In the genomic region with DNA sequence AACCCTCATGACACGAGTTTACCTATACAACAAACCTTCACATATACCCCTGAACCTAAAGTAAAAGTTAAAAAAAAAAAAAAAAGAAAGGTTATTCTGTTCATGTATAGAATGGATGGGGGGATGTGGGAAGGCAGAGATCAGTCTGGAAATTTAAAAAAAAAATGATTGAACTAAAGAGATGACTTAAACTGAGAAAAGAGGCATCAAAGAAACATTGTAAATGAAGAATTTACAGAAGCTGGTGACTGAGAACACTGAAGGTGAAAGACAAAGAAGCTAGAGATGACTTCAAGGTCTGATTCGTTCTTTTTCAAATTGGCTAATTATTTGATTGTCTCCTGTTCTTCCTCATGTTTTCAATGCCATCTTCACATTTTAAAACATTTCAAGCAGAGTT, we compare ENCODE assay signal across 35 cellular contexts. TPM values are rescaled to one million over a fixed set of nuclear protein-coding genes. Genes with fewer than 3 reads are reported as not detected.
"Had no signal": no experiment of that assay in that cellular context is flagged by ENCODE, and none has a peak within 500 bp of the region (broad histone marks: within the 10 kb centered on the region; RNA-seq: fewer than 3 reads in every experiment).

No MANE protein-coding gene starts in this region.

- H3K36me3 Mint-ChIP-seq: activated naive CD4-positive, alpha-beta T cell treated with anti-CD3 and anti-CD28 coated beads, Interleukin-2, amount 10 ng/mL, durations not matched to agents 7 days and 5 days; activated naive CD4-positive, alpha-beta T cell treated with anti-CD3 and anti-CD28 coated beads, Interleukin-2, amount 50 U/mL, for 24 hours; activated naive CD4-positive, alpha-beta T cell treated with anti-CD3 and anti-CD28 coated beads, Interleukin-2, amount 50 U/mL, for 72 hours; activated naive CD8-positive, alpha-beta T cell; activated naive CD8-positive, alpha-beta T cell treated with anti-CD3 and anti-CD28 coated beads for 36 hours; activated naive CD8-positive, alpha-beta T cell treated with anti-CD3 and anti-CD28 coated beads, Interleukin-2, amount 10 ng/mL, durations not matched to agents 7 days and 5 days; brain had no signal

- H3K27ac Mint-ChIP-seq: activated naive CD4-positive, alpha-beta T cell treated with anti-CD3 and anti-CD28 coated beads for 36 hours; activated naive CD4-positive, alpha-beta T cell treated with anti-CD3 and anti-CD28 coated beads, Interleukin-2, amount 10 ng/mL, durations not matched to agents 7 days and 5 days; activated naive CD4-positive, alpha-beta T cell treated with anti-CD3 and anti-CD28 coated beads, Interleukin-2, amount 50 U/mL, for 24 hours; activated naive CD4-positive, alpha-beta T cell treated with anti-CD3 and anti-CD28 coated beads, Interleukin-2, amount 50 U/mL, for 72 hours; activated naive CD8-positive, alpha-beta T cell; activated naive CD8-positive, alpha-beta T cell treated with anti-CD3 and anti-CD28 coated beads for 36 hours; activated naive CD8-positive, alpha-beta T cell treated with anti-CD3 and anti-CD28 coated beads, Interleukin-2, amount 10 ng/mL, durations not matched to agents 7 days and 5 days; activated naive CD8-positive, alpha-beta T cell treated with anti-CD3 and anti-CD28 coated beads, Interleukin-2, amount 50 U/mL, for 24 hours; activated T-cell treated with anti-CD3 and anti-CD28 coated beads, Interleukin-2, amount 50 U/mL, for 24 hours; activated T-cell treated with anti-CD3 and anti-CD28 coated beads, Interleukin-2, amount 50 U/mL, for 72 hours; activated T-helper 1 cell treated with anti-CD3 and anti-CD28 coated beads, Interleukin-12 subunit alpha, Interleukin-12 subunit beta, Interleukin-2, Interleukin-4 antibody, amounts not matched to agents 30 ng/mL and 10 ng/mL and 1 ng/mL, durations not matched to agents 14 hours and 24 hours and 36 hours; activated T-helper 17 cell treated with anti-CD3 and anti-CD28 coated beads, Interleukin-2, amount 50 U/mL, for 72 hours; activated T-helper 2 cell treated with anti-CD3 and anti-CD28 coated beads, Interferon-gamma antibody, Interleukin-2, Interleukin-4, amounts not matched to agents 10 μg/mL and 5 μg/mL and 100 μg/mL, durations not matched to agents 14 hours and 24 hours and 36 hours; brain had no signal

- ATAC-seq: activated naive CD8-positive, alpha-beta T cell treated with anti-CD3 and anti-CD28 coated beads, Interleukin-2, amount 50 U/mL, for 24 hours; activated T-cell treated with anti-CD3 and anti-CD28 coated beads, Interleukin-2, amount 50 U/mL, for 4 hours; activated T-cell treated with anti-CD3 and anti-CD28 coated beads, Interleukin-2, amount 50 U/mL, for 72 hours; activated T-helper 17 cell treated with anti-CD3 and anti-CD28 coated beads, Interleukin-2, amount 50 U/mL, for 72 hours; body of pancreas had no signal

- H3K27me3 Mint-ChIP-seq: activated naive CD4-positive, alpha-beta T cell treated with anti-CD3 and anti-CD28 coated beads, Interleukin-2, amount 10 ng/mL, durations not matched to agents 7 days and 5 days; activated naive CD8-positive, alpha-beta T cell; activated naive CD8-positive, alpha-beta T cell treated with anti-CD3 and anti-CD28 coated beads for 36 hours; activated naive CD8-positive, alpha-beta T cell treated with anti-CD3 and anti-CD28 coated beads, Interleukin-2, amount 50 U/mL, for 24 hours; activated T-cell treated with anti-CD3 and anti-CD28 coated beads, Interleukin-2, amount 50 U/mL, for 24 hours; brain had no signal

- H3K4me3 Mint-ChIP-seq: activated naive CD4-positive, alpha-beta T cell treated with anti-CD3 and anti-CD28 coated beads for 36 hours; activated naive CD4-positive, alpha-beta T cell treated with anti-CD3 and anti-CD28 coated beads, Interleukin-2, amount 10 ng/mL, durations not matched to agents 7 days and 5 days; activated naive CD4-positive, alpha-beta T cell treated with anti-CD3 and anti-CD28 coated beads, Interleukin-2, amount 50 U/mL, for 24 hours; activated naive CD8-positive, alpha-beta T cell; activated naive CD8-positive, alpha-beta T cell treated with anti-CD3 and anti-CD28 coated beads for 36 hours; activated naive CD8-positive, alpha-beta T cell treated with anti-CD3 and anti-CD28 coated beads, Interleukin-2, amount 10 ng/mL, durations not matched to agents 7 days and 5 days; activated naive CD8-positive, alpha-beta T cell treated with anti-CD3 and anti-CD28 coated beads, Interleukin-2, amount 50 U/mL, for 24 hours; activated T-cell treated with anti-CD3 and anti-CD28 coated beads, Interleukin-2, amount 50 U/mL, for 24 hours; activated T-cell treated with anti-CD3 and anti-CD28 coated beads, Interleukin-2, amount 50 U/mL, for 4 hours; activated T-cell treated with anti-CD3 and anti-CD28 coated beads, Interleukin-2, amount 50 U/mL, for 72 hours; activated T-helper 1 cell treated with anti-CD3 and anti-CD28 coated beads, Interleukin-12 subunit alpha, Interleukin-12 subunit beta, Interleukin-2, Interleukin-4 antibody, amounts not matched to agents 30 ng/mL and 10 ng/mL and 1 ng/mL, durations not matched to agents 14 hours and 24 hours and 36 hours; activated T-helper 17 cell treated with anti-CD3 and anti-CD28 coated beads, Interleukin-2, amount 50 U/mL, for 72 hours; brain; central memory CD8-positive, alpha-beta T cell had no signal

- DNase-seq: activated effector memory CD4-positive, alpha-beta T cell treated with anti-CD3 and anti-CD28 coated beads, Interleukin-2, amount 50 U/mL, for 16 hours; activated effector memory CD4-positive, alpha-beta T cell treated with Interleukin-2 at 50 U/mL for 16 hours; activated gamma-delta T cell; activated gamma-delta T cell treated with Interleukin-2 at 50 U/mL for 16 hours; activated naive CD4-positive, alpha-beta T cell; activated naive CD4-positive, alpha-beta T cell treated with anti-CD3 and anti-CD28 coated beads for 36 hours; activated naive CD4-positive, alpha-beta T cell treated with anti-CD3 and anti-CD28 coated beads, Interleukin-2, amount 10 ng/mL, durations not matched to agents 7 days and 5 days; activated naive CD4-positive, alpha-beta T cell treated with anti-CD3 and anti-CD28 coated beads, Interleukin-2, amount 50 U/mL, for 16 hours; activated naive CD4-positive, alpha-beta T cell treated with Interleukin-2 at 50 U/mL for 16 hours; activated naive CD8-positive, alpha-beta T cell treated with anti-CD3 and anti-CD28 coated beads for 36 hours; activated naive CD8-positive, alpha-beta T cell treated with anti-CD3 and anti-CD28 coated beads, Interleukin-2, amount 10 ng/mL, durations not matched to agents 7 days and 5 days; activated naive CD8-positive, alpha-beta T cell treated with anti-CD3 and anti-CD28 coated beads, Interleukin-2, amount 50 U/mL, for 24 hours; activated T-cell treated with anti-CD3 and anti-CD28 coated beads, Interleukin-2, amount 50 U/mL, for 24 hours; activated T-cell treated with anti-CD3 and anti-CD28 coated beads, Interleukin-2, amount 50 U/mL, for 4 hours; activated T-cell treated with anti-CD3 and anti-CD28 coated beads, Interleukin-2, amount 50 U/mL, for 48 hours; activated T-cell treated with anti-CD3 and anti-CD28 coated beads, Interleukin-2, amount 50 U/mL, for 72 hours; adrenal gland; amniotic stem cell; amygdala; anterior cingulate cortex; aorta; body of pancreas; brain microvascular endothelial cell; caudate nucleus; central memory CD4-positive, alpha-beta T cell; cerebellar nuclear complex had no signal

- H3K4me1 Mint-ChIP-seq: activated naive CD4-positive, alpha-beta T cell treated with anti-CD3 and anti-CD28 coated beads, Interleukin-2, amount 10 ng/mL, durations not matched to agents 7 days and 5 days; activated naive CD4-positive, alpha-beta T cell treated with anti-CD3 and anti-CD28 coated beads, Interleukin-2, amount 50 U/mL, for 24 hours; activated naive CD8-positive, alpha-beta T cell treated with anti-CD3 and anti-CD28 coated beads, Interleukin-2, amount 10 ng/mL, durations not matched to agents 7 days and 5 days; brain; central memory CD8-positive, alpha-beta T cell had no signal

- H3K9me3 Mint-ChIP-seq: activated naive CD4-positive, alpha-beta T cell treated with anti-CD3 and anti-CD28 coated beads for 36 hours; activated naive CD4-positive, alpha-beta T cell treated with anti-CD3 and anti-CD28 coated beads, Interleukin-2, amount 10 ng/mL, durations not matched to agents 7 days and 5 days; activated naive CD4-positive, alpha-beta T cell treated with anti-CD3 and anti-CD28 coated beads, Interleukin-2, amount 50 U/mL, for 24 hours; activated naive CD4-positive, alpha-beta T cell treated with anti-CD3 and anti-CD28 coated beads, Interleukin-2, amount 50 U/mL, for 72 hours; activated naive CD8-positive, alpha-beta T cell treated with anti-CD3 and anti-CD28 coated beads for 36 hours; activated naive CD8-positive, alpha-beta T cell treated with anti-CD3 and anti-CD28 coated beads, Interleukin-2, amount 10 ng/mL, durations not matched to agents 7 days and 5 days; activated naive CD8-positive, alpha-beta T cell treated with anti-CD3 and anti-CD28 coated beads, Interleukin-2, amount 50 U/mL, for 24 hours; activated T-cell treated with anti-CD3 and anti-CD28 coated beads, Interleukin-2, amount 50 U/mL, for 24 hours; activated T-cell treated with anti-CD3 and anti-CD28 coated beads, Interleukin-2, amount 50 U/mL, for 4 hours; activated T-cell treated with anti-CD3 and anti-CD28 coated beads, Interleukin-2, amount 50 U/mL, for 72 hours; activated T-helper 1 cell treated with anti-CD3 and anti-CD28 coated beads, Interleukin-12 subunit alpha, Interleukin-12 subunit beta, Interleukin-2, Interleukin-4 antibody, amounts not matched to agents 30 ng/mL and 10 ng/mL and 1 ng/mL, durations not matched to agents 14 hours and 24 hours and 36 hours; activated T-helper 2 cell treated with anti-CD3 and anti-CD28 coated beads, Interferon-gamma antibody, Interleukin-2, Interleukin-4, amounts not matched to agents 10 μg/mL and 5 μg/mL and 100 μg/mL, durations not matched to agents 14 hours and 24 hours and 36 hours; brain; central memory CD8-positive, alpha-beta T cell had no signal

RNA-seq across cellular contexts. Expression of gene ABCG2, which starts 12.8 kb away (rescaled TPM):
- total RNA-seq: cardiac muscle cell had no signal
